Comparison of ENCODE assay signal across 3 cellular contexts in the genomic region with DNA sequence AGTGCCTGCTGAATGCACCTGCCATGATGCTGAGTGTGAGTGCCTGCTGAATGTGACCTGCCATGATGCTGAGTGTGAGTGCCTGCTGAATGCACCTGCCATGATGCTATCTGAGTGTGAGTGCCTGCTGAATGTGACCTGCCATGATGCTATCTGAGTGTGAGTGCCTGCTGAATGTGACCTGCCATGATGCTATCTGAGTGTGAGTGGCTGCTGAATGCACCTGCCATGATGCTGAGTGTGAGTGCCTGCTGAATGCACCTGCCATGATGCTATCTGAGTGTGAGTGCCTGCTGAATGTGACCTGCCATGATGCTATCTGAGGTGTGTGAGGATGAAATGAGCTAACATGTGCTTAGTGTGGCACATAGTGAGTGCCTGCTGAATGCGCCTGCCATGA.
A peak's percentile ranks its signal among the peaks of the same experiment; 100 is the strongest.
TF ChIP-seq lines count a peak whose summit lies in the region.

No MANE protein-coding gene starts in this region.

TF ChIP-seq in SK-N-SH, 30 proteins besides CTCF, POLR2A, EP300 and RAD21:
- 0 out of 2 replicates have a peak, but pooled peaks have one; percentile 21 for TF ChIP-seq GATA2 (CRISPR knock-in tag; IDR thresholded peaks at IDR 0.05)

TF ChIP-seq in K562, 482 proteins besides CTCF, POLR2A, EP300 and RAD21:
- TF ChIP-seq ZKSCAN8 (CRISPR knock-in tag; IDR thresholded peaks at IDR 0.05), result peak; percentile 67; the same call in 1 of the 2 replicates
TF ChIP-seq in K562: peak in this region for 1; not testable (repeated sequence) for 481.

TF ChIP-seq in H1, 55 proteins besides CTCF, POLR2A, EP300 and RAD21:
- peak; percentile 67 for TF ChIP-seq ASH2L (IDR thresholded peaks at IDR 0.05; ENCODE audit: low read length)
